Comparison of ENCODE assay signal across 14 cellular contexts in genomic region chr1:157978547-157979403, GRCh38. TPM values are rescaled to one million over a fixed set of nuclear protein-coding genes. Genes with fewer than 3 reads are reported as not detected.
DNase-seq lines count a peak whose midpoint lies in the region; ATAC-seq and TF ChIP-seq lines count a peak whose summit lies in the region.
"Had no signal": no experiment of that assay in that cellular context is flagged by ENCODE, and none has a peak within 500 bp of the region (broad histone marks: within the 10 kb centered on the region; RNA-seq: fewer than 3 reads in every experiment).

No MANE protein-coding gene starts in this region.

- CTCF ChIA-PET in BJ (lab: Yijun Ruan, JAX) = interaction anchor here (0.6 to 3.3 kb wide), 6 partner anchors 9 to 167 kb away, joined by 3 to 23 read pairs (median 3); no protein-coding TSS in a partner anchor
- CTCF ChIA-PET in CD4-positive, alpha-beta T cell (lab: Charles Lee) = no interaction called here

- H3K4me3 Mint-ChIP-seq in CD4-positive, alpha-beta T cell = no peak overlapping the region
- H3K4me3 Mint-ChIP-seq in activated CD4-positive, alpha-beta T cell treated with anti-CD3 and anti-CD28 coated beads, Interleukin-2, amount 10 ng/mL, durations not matched to agents 24 days and 14 days = no peak overlapping the region

- intact Hi-C loops in ovary (cut with DNase I) = no loop called here
- intact Hi-C loops in CD4-positive, alpha-beta T cell (cut with DNase I, micrococcal nuclease) = no loop called here
- intact Hi-C loops in activated CD4-positive, alpha-beta T cell treated with anti-CD3 and anti-CD28 coated beads, Interleukin-2, amount 10 ng/mL, durations not matched to agents 24 days and 14 days (cut with micrococcal nuclease) = no loop called here

- H3K9me3 ChIP-seq in ovary = no peaks in the 10 kb centered on the region
- H3K9me3 ChIP-seq in CD4-positive, alpha-beta T cell (ENCODE audit: control insufficient read depth, low read length) = no peaks in the 10 kb centered on the region

- DNase-seq in BJ (ENCODE audit: low read depth) (no peak), foreskin melanocyte (peak; percentile 50), ovary (no peak), hepatic stellate cell (ENCODE audit: low spot score) (no peak)
- DNase-seq in CD4-positive, alpha-beta T cell = no peak
- DNase-seq in activated CD4-positive, alpha-beta T cell treated with anti-CD3 and anti-CD28 coated beads, Interleukin-2, amount 10 ng/mL, durations not matched to agents 24 days and 14 days = no peak
- DNase-seq: amygdala, HCEC 1CT, NCI-H2107, T1000 had no signal

- no peaks in the 10 kb centered on the region for H3K9me3 Mint-ChIP-seq in CD4-positive, alpha-beta T cell
- H3K9me3 Mint-ChIP-seq in activated CD4-positive, alpha-beta T cell treated with anti-CD3 and anti-CD28 coated beads, Interleukin-2, amount 10 ng/mL, durations not matched to agents 24 days and 14 days = no peaks in the 10 kb centered on the region

- H3K4me1 ChIP-seq in ovary (ENCODE audit: insufficient read depth) = no peaks in the 10 kb centered on the region

- H3K4me3 ChIP-seq in BJ (ENCODE audit: low read depth, low read length) (no peak overlapping the region; the same call in 1 of the 2 replicates), ovary (peak overlapping the region; percentile 7)

- no peaks in the 10 kb centered on the region for H3K36me3 Mint-ChIP-seq in CD4-positive, alpha-beta T cell (ENCODE audit: low read depth)
- H3K36me3 Mint-ChIP-seq in activated CD4-positive, alpha-beta T cell treated with anti-CD3 and anti-CD28 coated beads, Interleukin-2, amount 10 ng/mL, durations not matched to agents 24 days and 14 days (ENCODE audit: low read depth) = no peaks in the 10 kb centered on the region

- no peak overlapping the region for H3K27ac Mint-ChIP-seq in CD4-positive, alpha-beta T cell
- H3K27ac Mint-ChIP-seq in activated CD4-positive, alpha-beta T cell treated with anti-CD3 and anti-CD28 coated beads, Interleukin-2, amount 10 ng/mL, durations not matched to agents 24 days and 14 days = no peak overlapping the region

- H3K36me3 ChIP-seq in BJ (ENCODE audit: control insufficient read depth, insufficient read depth, low read length) = no peaks in the 10 kb centered on the region
- no peaks in the 10 kb centered on the region for H3K36me3 ChIP-seq in ovary

- WGBS in ovary, 3 donors = 13 to 30% (median 17%) methylated on average over 32 to 38 of the region's 38 CpGs

- ATAC-seq in SK-N-SH treated with all-trans-retinoic acid at 6 μM for 48 hours (peak; percentile 67), HG03457 (IDR thresholded peaks at IDR 0.05; ENCODE audit: unreplicated experiment) (no peak)
- no peak for ATAC-seq in CD4-positive, alpha-beta T cell (ENCODE audit: poor library complexity)

- peak; percentile 19; the same call in 1 of the 2 replicates for TF ChIP-seq CTCF in BJ (IDR thresholded peaks at IDR 0.05; ENCODE audit: insufficient read depth, low read depth, low read length)
- TF ChIP-seq CTCF in ovary (IDR thresholded peaks at IDR 0.05) = no peak
- TF ChIP-seq CTCF in CD4-positive, alpha-beta T cell (IDR thresholded peaks at IDR 0.05) = no peak

- TF ChIP-seq EP300 in ovary (IDR thresholded peaks at IDR 0.05) = no peak

- TF ChIP-seq POLR2A in ovary (IDR thresholded peaks at IDR 0.05) = no peak

- H3K27me3 ChIP-seq in BJ (ENCODE audit: control insufficient read depth, insufficient read depth, low read length) (peaks cover 14% of the 10 kb centered on the region), ovary (no peaks in the 10 kb centered on the region)
- H3K27me3 ChIP-seq in CD4-positive, alpha-beta T cell (ENCODE audit: control insufficient read depth, insufficient read depth, low read length) = no peaks in the 10 kb centered on the region

- no peak overlapping the region for H3K27ac ChIP-seq in ovary
- H3K27ac ChIP-seq in CD4-positive, alpha-beta T cell (ENCODE audit: low read depth, low read length) = no peak overlapping the region
- H3K27ac ChIP-seq: C4-2B, KMS-11 had no signal

- H3K27me3 Mint-ChIP-seq in CD4-positive, alpha-beta T cell = peaks cover 30% of the 10 kb centered on the region
- peaks cover 7% of the 10 kb centered on the region for H3K27me3 Mint-ChIP-seq in activated CD4-positive, alpha-beta T cell treated with anti-CD3 and anti-CD28 coated beads, Interleukin-2, amount 10 ng/mL, durations not matched to agents 24 days and 14 days

- H3K4me1 Mint-ChIP-seq in CD4-positive, alpha-beta T cell (ENCODE audit: low read depth) = no peaks in the 10 kb centered on the region
- no peaks in the 10 kb centered on the region for H3K4me1 Mint-ChIP-seq in activated CD4-positive, alpha-beta T cell treated with anti-CD3 and anti-CD28 coated beads, Interleukin-2, amount 10 ng/mL, durations not matched to agents 24 days and 14 days

- POLR2A ChIA-PET in BJ (lab: Charles Lee) = no interaction called here
- POLR2A ChIA-PET in CD4-positive, alpha-beta T cell (lab: Charles Lee) = no interaction called here

TF ChIP-seq in SK-N-SH treated with all-trans-retinoic acid at 6 μM for 48 hours, 23 proteins besides CTCF, POLR2A, EP300 and RAD21 (continues in another document):
- no peak for TF ChIP-seq ZFP3 (CRISPR knock-in tag; IDR thresholded peaks at IDR 0.05)
- TF ChIP-seq GLIS3 (CRISPR knock-in tag; IDR thresholded peaks at IDR 0.05) = no peak
- TF ChIP-seq CSDC2 (CRISPR knock-in tag; IDR thresholded peaks at IDR 0.05) = no peak
- TF ChIP-seq ARNTL (CRISPR knock-in tag; IDR thresholded peaks at IDR 0.05; ENCODE audit: borderline replicate concordance, low read depth) = no peak
- TF ChIP-seq ZNF565 (CRISPR knock-in tag; conservative IDR thresholded peaks at IDR 0.05; ENCODE audit: low read depth) = no peak
- no peak for TF ChIP-seq ZC3H10 (CRISPR knock-in tag; IDR thresholded peaks at IDR 0.05)
- no peak for TF ChIP-seq ZFP30 (CRISPR knock-in tag; IDR thresholded peaks at IDR 0.05)
- TF ChIP-seq BACH2 (CRISPR knock-in tag; IDR thresholded peaks at IDR 0.05; ENCODE audit: borderline replicate concordance) = no peak
- no peak for TF ChIP-seq CREB5 (CRISPR knock-in tag; IDR thresholded peaks at IDR 0.05; ENCODE audit: low read depth)
- no peak for TF ChIP-seq TSHZ2 (CRISPR knock-in tag; IDR thresholded peaks at IDR 0.05)
- no peak for TF ChIP-seq CSRNP3 (CRISPR knock-in tag; IDR thresholded peaks at IDR 0.05)
- TF ChIP-seq RARB (CRISPR knock-in tag; IDR thresholded peaks at IDR 0.05) = no peak
- TF ChIP-seq TOX (CRISPR knock-in tag; IDR thresholded peaks at IDR 0.05; ENCODE audit: borderline replicate concordance) = no peak
- no peak for TF ChIP-seq ISL1 (CRISPR knock-in tag; IDR thresholded peaks at IDR 0.05)
- no peak for TF ChIP-seq SNAI2 (CRISPR knock-in tag; IDR thresholded peaks at IDR 0.05)
- TF ChIP-seq ZNF8 (CRISPR knock-in tag; IDR thresholded peaks at IDR 0.05) = no peak

RNA-seq across cellular contexts. Expression of gene KIRREL1, which starts 14.7 kb away (rescaled TPM):
- 51.8 and 65.1 TPM in 2 replicates for polyA plus RNA-seq in BJ (2011; rRNA removed)
- 85.7 and 95.9 TPM in 2 replicates for polyA minus RNA-seq in BJ (2011; rRNA and poly(A)+ RNA removed)
- total RNA-seq in ovary = 10 to 100 TPM; 29.9 to 90.0 (median 71.2) TPM
- 10 to 100 TPM; 36.1 to 45.5 TPM for polyA plus RNA-seq in ovary
- not detected for total RNA-seq in CD4-positive, alpha-beta T cell
- total RNA-seq in activated CD4-positive, alpha-beta T cell treated with anti-CD3 and anti-CD28 coated beads, Interleukin-2, amount 10 ng/mL, durations not matched to agents 24 days and 14 days = 0.02 TPM in 1 of 2 replicates, not detected in the other

Comparison
In these comparisons a context has a peak if more than half of its experiments do, and no peak if none do; other contexts are left out.
1. RNA of gene KIRREL1, which starts 14.7 kb away (total RNA-seq): 29.9 to 90.0 TPM in ovary; 0.02 TPM in activated CD4-positive, alpha-beta T cell treated with anti-CD3 and anti-CD28 coated beads, Interleukin-2, amount 10 ng/mL, durations not matched to agents 24 days and 14 days and not detected in CD4-positive, alpha-beta T cell; every median in the first group is over 10 times any median in the second.